Comparison of ENCODE assay signal across 9 cellular contexts in the genomic region with DNA sequence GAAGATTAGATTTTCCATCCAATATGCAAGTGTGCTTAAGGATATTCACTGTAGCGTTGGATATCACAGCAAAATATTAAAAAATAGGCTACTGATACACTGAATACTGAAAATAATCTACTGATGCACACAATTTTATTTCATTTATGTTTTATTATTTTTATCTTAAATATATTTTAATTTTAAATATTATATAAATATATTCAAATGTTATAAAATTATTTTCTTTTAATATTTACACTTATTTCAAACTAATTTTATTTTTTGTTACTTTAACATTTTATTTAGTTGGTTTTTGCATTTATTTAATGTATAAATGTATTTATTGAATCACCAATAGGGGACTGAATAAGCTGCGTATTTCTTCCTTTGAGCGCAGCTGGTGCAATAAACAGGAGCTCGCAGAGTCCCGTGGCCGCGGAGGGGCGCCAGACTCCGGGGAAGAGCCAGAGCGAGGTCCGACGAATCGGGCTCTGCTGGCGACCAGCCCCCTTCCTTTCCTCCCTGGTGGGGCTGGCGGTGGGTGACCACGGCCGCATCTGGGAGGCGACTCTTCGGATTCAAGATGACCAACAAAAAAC. TPM values are rescaled to one million over a fixed set of nuclear protein-coding genes. Genes with fewer than 3 reads are reported as not detected.
DNase-seq lines count a peak whose midpoint lies in the region; ATAC-seq and TF ChIP-seq lines count a peak whose summit lies in the region.
"Had no signal": no experiment of that assay in that cellular context is flagged by ENCODE, and none has a peak within 500 bp of the region (broad histone marks: within the 10 kb centered on the region; RNA-seq: fewer than 3 reads in every experiment).

No MANE protein-coding gene starts in this region.

- TF ChIP-seq POLR2A in GM18505 (IDR thresholded peaks at IDR 0.05; ENCODE audit: borderline replicate concordance, extremely low read depth, insufficient read depth, insufficient read length) = no peak

- H3K36me3 ChIP-seq in GM06990 (ENCODE audit: control insufficient read depth, insufficient read depth, low read length) = no peaks in the 10 kb centered on the region

- POLR2A ChIA-PET in RWPE1 (lab: Yijun Ruan, JAX; ENCODE audit: low non-redundant PET) = no interaction called here

- H3K4me3 ChIP-seq in GM06990 (replicated peaks; ENCODE audit: low read depth, low read length) (no peak overlapping the region), fibroblast of the aortic adventitia (ENCODE audit: low read depth, low read length) (peak overlapping the region; percentile 41)

- no peak for ATAC-seq in GM18505 (IDR thresholded peaks at IDR 0.05; ENCODE audit: unreplicated experiment)

- H3K27me3 ChIP-seq in GM06990 (replicated peaks; ENCODE audit: control insufficient read depth, insufficient read depth, low read length) = no peaks in the 10 kb centered on the region

- no peak overlapping the region for H3K27ac ChIP-seq in RWPE1

- CTCF ChIA-PET in RWPE1 (lab: Yijun Ruan, JAX) = interaction anchor here (0.6 to 1.2 kb wide), 3 partner anchors 33 to 112 kb away, joined by 3 read pairs; partner anchors contain the start of gene MMP1

- TF ChIP-seq CTCF in GM06990 (IDR thresholded peaks at IDR 0.05; ENCODE audit: insufficient read depth, low read length, poor library complexity, severe bottlenecking) (peak; percentile 54), RWPE1 (conservative IDR thresholded peaks at IDR 0.05; ENCODE audit: low read depth) (peak; percentile 41), fibroblast of the aortic adventitia (IDR thresholded peaks at IDR 0.05; ENCODE audit: insufficient read depth, low read length) (peak; percentile 62)

- DNase-seq in GM06990 (ENCODE audit: extremely low read depth, insufficient read length) (peak; percentile 1), RWPE1 (ENCODE audit: low spot score) (no peak), fibroblast of the aortic adventitia (ENCODE audit: low read depth) (peak; percentile 55), renal cortical epithelial cell (ENCODE audit: low read depth) (peak; percentile 53), midbrain (lab: John Stamatoyannopoulos, UW) (no peak), NCI-H748 treated with DMSO at 0.1 percent for 48 hours (lab: John Stamatoyannopoulos, UW) (no peak), NCI-H2081 (lab: John Stamatoyannopoulos, UW) (no peak)
- DNase-seq: naive B cell had no signal

RNA-seq across cellular contexts. Expression of gene MMP3, which starts 12.2 kb away (rescaled TPM):
- total RNA-seq in fibroblast of the aortic adventitia (ENCODE audit: low replicate concordance) = 3.3 TPM in 1 of 2 replicates, not detected in the other
- not detected in 2 replicates for total RNA-seq in renal cortical epithelial cell

RNA-seq across cellular contexts. Expression of gene MMP1, which starts 33.3 kb away (rescaled TPM):
- total RNA-seq in fibroblast of the aortic adventitia (ENCODE audit: low replicate concordance) (13.2 and 3,834 TPM in 2 replicates), renal cortical epithelial cell (1.3 and 4.9 TPM in 2 replicates)

RNA-seq across cellular contexts. Expression of gene MMP12, which starts 43.6 kb away (rescaled TPM):
- not detected in 2 replicates for total RNA-seq in fibroblast of the aortic adventitia (ENCODE audit: low replicate concordance)
- 0.80 TPM in 1 of 2 replicates, not detected in the other for total RNA-seq in renal cortical epithelial cell

RNA-seq across cellular contexts. Expression of gene MMP10, which starts 50.8 kb away (rescaled TPM):
- total RNA-seq in fibroblast of the aortic adventitia (ENCODE audit: low replicate concordance) = 3.6 TPM in 1 of 2 replicates, not detected in the other
- 0.10 and 2.6 TPM in 2 replicates for total RNA-seq in renal cortical epithelial cell

Comparison
In these comparisons a context has a peak if more than half of its experiments do, and no peak if none do; other contexts are left out.
1. DNase-seq: peak in GM06990 (single experiment), fibroblast of the aortic adventitia (single experiment) and renal cortical epithelial cell (single experiment); none in RWPE1 (single experiment), midbrain (single experiment), NCI-H748 treated with DMSO at 0.1 percent for 48 hours (single experiment) and NCI-H2081 (0 of 2).
2. Peak in every context shown above with its lines, with median percentiles within 50 percentile points of each other: CTCF ChIP-seq.